Comparison of ENCODE assay signal across 17 cellular contexts in the genomic region with DNA sequence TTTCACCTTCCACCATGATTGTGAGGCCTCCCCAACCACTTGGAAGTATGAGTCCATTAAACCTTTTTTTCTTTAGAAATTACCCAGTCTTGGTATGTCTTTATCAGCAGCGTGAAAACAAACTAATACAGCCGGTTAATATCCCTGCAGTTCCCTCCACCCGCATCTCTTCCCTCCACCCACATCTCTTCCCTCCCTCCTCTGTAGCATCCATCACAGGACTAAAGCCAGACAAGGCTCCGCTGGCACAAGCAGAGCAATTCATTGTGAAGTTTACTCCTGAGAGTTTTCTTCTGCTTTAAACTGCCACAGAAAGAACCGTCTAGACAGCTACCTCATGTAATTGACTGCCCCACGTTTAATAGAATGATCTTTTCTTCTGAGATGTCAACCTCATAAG.
DNase-seq lines count a peak whose midpoint lies in the region; ATAC-seq and TF ChIP-seq lines count a peak whose summit lies in the region.
"Had no signal": no experiment of that assay in that cellular context is flagged by ENCODE, and none has a peak within 500 bp of the region (broad histone marks: within the 10 kb centered on the region; RNA-seq: fewer than 3 reads in every experiment).

No MANE protein-coding gene starts in this region.

- TF ChIP-seq POLR2A in gastrocnemius medialis (IDR thresholded peaks at IDR 0.05) (no peak), prostate gland (IDR thresholded peaks at IDR 0.05) (no peak)

- no peak overlapping the region for H2BK5ac ChIP-seq in mesenchymal stem cell (ENCODE audit: low read depth, low read length, poor library complexity, severe bottlenecking)

- H2AFZ ChIP-seq in mesenchymal stem cell (ENCODE audit: low read depth, low read length) = no peak overlapping the region

- peaks cover 0 to 3% of the 10 kb centered on the region in 2 experiments for H3K27me3 ChIP-seq in mesenchymal stem cell (ENCODE audit: control insufficient read depth in 1 of 2, insufficient read depth in 1 of 2, low read length in 2 of 2)
- H3K27me3 ChIP-seq in gastrocnemius medialis = no peaks in the 10 kb centered on the region
- no peaks in the 10 kb centered on the region for H3K27me3 ChIP-seq in prostate gland (replicated peaks; ENCODE audit: insufficient read depth)

- H3K4me2 ChIP-seq in mesenchymal stem cell (ENCODE audit: low read length, poor library complexity, severe bottlenecking) = no peak overlapping the region
- H3K4me2 ChIP-seq: A549 had no signal

- H2BK15ac ChIP-seq in mesenchymal stem cell (ENCODE audit: low read depth, poor library complexity, severe bottlenecking) = no peak overlapping the region

- ATAC-seq in gastrocnemius medialis (no peak), natural killer cell (no peak), GM18907 (IDR thresholded peaks at IDR 0.05; ENCODE audit: unreplicated experiment) (no peak)
- ATAC-seq: A549; CD8-positive, alpha-beta T cell had no signal

- no peak overlapping the region for H2AK5ac ChIP-seq in mesenchymal stem cell (ENCODE audit: low read length, severe bottlenecking)

- no peak overlapping the region for H2BK120ac ChIP-seq in mesenchymal stem cell (ENCODE audit: low read depth, low read length)

- H3K4ac ChIP-seq in mesenchymal stem cell (ENCODE audit: low read depth in 1 of 2, low read length in 2 of 2) = no peak overlapping the region

- H3K4me1 ChIP-seq in mesenchymal stem cell (ENCODE audit: control insufficient read depth, insufficient read depth, low read depth, low read length) (peaks cover 1% of the 10 kb centered on the region), gastrocnemius medialis (peaks cover 55 to 60% of the 10 kb centered on the region in 2 donors), prostate gland (replicated peaks) (peaks cover 4% of the 10 kb centered on the region)
- H3K4me1 ChIP-seq: A549 had no signal

- H3K4me3 ChIP-seq in SK-N-MC = no peak overlapping the region
- peak overlapping the region; percentile 28 for H3K4me3 ChIP-seq in coronary artery
- peak overlapping the region in 1 of 2 experiments; percentile 50 for H3K4me3 ChIP-seq in mesenchymal stem cell (ENCODE audit: insufficient read depth in 1 of 2, low read depth in 1 of 2, low read length in 2 of 2)
- H3K4me3 ChIP-seq in gastrocnemius medialis = no peak overlapping the region
- H3K4me3 ChIP-seq in prostate gland = no peak overlapping the region
- H3K4me3 ChIP-seq: A549, HAP-1 had no signal

- no peaks in the 10 kb centered on the region for H3K79me1 ChIP-seq in mesenchymal stem cell (replicated peaks; ENCODE audit: low read length, poor library complexity, severe bottlenecking)

- H3K9me3 ChIP-seq in SK-N-MC (ENCODE audit: low read depth, low read length) = no peaks in the 10 kb centered on the region
- H3K9me3 ChIP-seq in mesenchymal stem cell (ENCODE audit: control insufficient read depth, low read length) = no peaks in the 10 kb centered on the region
- no peaks in the 10 kb centered on the region for H3K9me3 ChIP-seq in gastrocnemius medialis
- no peaks in the 10 kb centered on the region for H3K9me3 ChIP-seq in prostate gland
- H3K9me3 ChIP-seq: A549, HAP-1 had no signal

- H3K9ac ChIP-seq in SK-N-MC (ENCODE audit: insufficient read length) (no peak overlapping the region), mesenchymal stem cell (ENCODE audit: low read length) (peak overlapping the region; percentile 72)

- DNase-seq in SK-N-MC (ENCODE audit: low read depth, low spot score) = no peak
- no peak for DNase-seq in coronary artery (ENCODE audit: low spot score)
- no peak for DNase-seq in mesenchymal stem cell
- no peak for DNase-seq in gastrocnemius medialis
- no peak for DNase-seq in GM19240 (ENCODE audit: insufficient read length, low spot score)
- DNase-seq in prostate gland (ENCODE audit: low spot score) = no peak
- DNase-seq in natural killer cell = no peak
- DNase-seq: CD8-positive, alpha-beta T cell; COR-L47; DMS153; DMS79 treated with DMSO at 0.1 percent for 48 hours; EL had no signal

- no peak overlapping the region for H2BK12ac ChIP-seq in mesenchymal stem cell (ENCODE audit: low read length in 2 of 2)

- 73% methylated on average over 5 of the region's 6 CpGs for WGBS in mesenchymal stem cell
- 45% methylated on average over 6 of the region's 6 CpGs for WGBS in prostate gland

- no peak overlapping the region for H3K4me3 Mint-ChIP-seq in natural killer cell
- H3K4me3 Mint-ChIP-seq: CD14-positive monocyte; CD8-positive, alpha-beta T cell; IgD-negative memory B cell had no signal

- no peak overlapping the region for H4K8ac ChIP-seq in mesenchymal stem cell (ENCODE audit: low read length)

- H3K14ac ChIP-seq in mesenchymal stem cell (ENCODE audit: low read length in 2 of 2) = no peak overlapping the region

- H4K91ac ChIP-seq in mesenchymal stem cell (ENCODE audit: low read length) = no peak overlapping the region

- no peaks in the 10 kb centered on the region for H3K4me1 Mint-ChIP-seq in natural killer cell
- H3K4me1 Mint-ChIP-seq: CD14-positive monocyte, IgD-negative memory B cell had no signal

- in situ Hi-C loops in gastrocnemius medialis (cut with MboI; ENCODE audit: low sequenced_read_pairs in 4 of 4) = no loop called here

- no peak overlapping the region for H3K18ac ChIP-seq in mesenchymal stem cell (ENCODE audit: low read depth in 1 of 2, low read length in 2 of 2)

- H3K27ac ChIP-seq in SK-N-MC = 0 out of 2 replicates have a peak overlapping the region, but pooled peaks have one; percentile 57
- peak overlapping the region; percentile 40 to 69 for H3K27ac ChIP-seq in coronary artery
- no peak overlapping the region for H3K27ac ChIP-seq in mesenchymal stem cell (ENCODE audit: low read length, poor library complexity, severe bottlenecking)
- H3K27ac ChIP-seq in gastrocnemius medialis = peak overlapping the region; percentile 9 to 60 (median 47)
- no peak overlapping the region for H3K27ac ChIP-seq in prostate gland
- H3K27ac ChIP-seq: A549 had no signal

- peaks cover 0 to 2% of the 10 kb centered on the region in 2 donors for H3K9me3 Mint-ChIP-seq in natural killer cell
- H3K9me3 Mint-ChIP-seq: CD8-positive, alpha-beta T cell had no signal

- TF ChIP-seq CTCF in coronary artery (IDR thresholded peaks at IDR 0.05) (no peak), gastrocnemius medialis (IDR thresholded peaks at IDR 0.05 in 4 of 5, conservative IDR thresholded peaks at IDR 0.05 in 1 of 5) (no peak), prostate gland (IDR thresholded peaks at IDR 0.05) (no peak), natural killer cell (IDR thresholded peaks at IDR 0.05) (no peak)

- H3K36me3 ChIP-seq in SK-N-MC (ENCODE audit: insufficient read depth, low read length) (no peaks in the 10 kb centered on the region), mesenchymal stem cell (ENCODE audit: control insufficient read depth in 1 of 2, insufficient read depth in 2 of 2, low read depth in 1 of 2, low read length in 2 of 2) (no peaks in the 10 kb centered on the region), gastrocnemius medialis (no peaks in the 10 kb centered on the region), prostate gland (no peaks in the 10 kb centered on the region)
- H3K36me3 ChIP-seq: HAP-1 had no signal

- H3K23ac ChIP-seq in mesenchymal stem cell (ENCODE audit: low read length in 2 of 2) = no peak overlapping the region

- no peaks in the 10 kb centered on the region for H3K27me3 Mint-ChIP-seq in natural killer cell (ENCODE audit: low read depth in 2 of 2)
- H3K27me3 Mint-ChIP-seq: IgD-negative memory B cell had no signal

- no peaks in the 10 kb centered on the region for H3K36me3 Mint-ChIP-seq in natural killer cell
- H3K36me3 Mint-ChIP-seq: CD14-positive monocyte; CD8-positive, alpha-beta T cell; IgD-negative memory B cell had no signal

- intact Hi-C loops in gastrocnemius medialis (cut with DNase I; ENCODE audit: low total_unique reads) (no loop called here), prostate gland (cut with DNase I) (no loop called here), natural killer cell (cut with micrococcal nuclease) (no loop called here)

- H3K27ac Mint-ChIP-seq in natural killer cell = no peak overlapping the region
- H3K27ac Mint-ChIP-seq: CD14-positive monocyte; CD8-positive, alpha-beta T cell; IgD-negative memory B cell had no signal

Comparison
In these comparisons a context has a peak if more than half of its experiments do, and no peak if none do; other contexts are left out.
1. H3K27ac ChIP-seq: peak in SK-N-MC (single experiment), coronary artery (2 of 2) and gastrocnemius medialis (4 of 4); none in mesenchymal stem cell (single experiment) and prostate gland (0 of 2).